ENCODE assay signal across 12 cellular contexts in genomic region chr21:28770867-28771661, GRCh38.
DNase-seq lines count a peak whose midpoint lies in the region; ATAC-seq and TF ChIP-seq lines count a peak whose summit lies in the region.
"Had no signal": no experiment of that assay in that cellular context is flagged by ENCODE, and none has a peak within 500 bp of the region (broad histone marks: within the 10 kb centered on the region; RNA-seq: fewer than 3 reads in every experiment).

No MANE protein-coding gene starts in this region.

- CTCF ChIA-PET in BJ (lab: Yijun Ruan, JAX) (interaction anchor here (2.0 to 2.4 kb wide), 2 partner anchors 10 to 26 kb away, joined by 8 to 10 read pairs; no protein-coding TSS in a partner anchor), RWPE1 (lab: Yijun Ruan, JAX) (interaction anchor here (0.7 kb wide), 1 partner anchor 9 kb away, joined by 3 read pairs; no protein-coding TSS in a partner anchor)

- TF ChIP-seq POLR2A in prostate gland (IDR thresholded peaks at IDR 0.05) (no peak), suprapubic skin (IDR thresholded peaks at IDR 0.05) (no peak)

- peak; percentile 74 for DNase-seq in BJ (ENCODE audit: low read depth)
- DNase-seq in cardiac muscle cell (ENCODE audit: low read depth in 1 of 2, low spot score in 1 of 2) = peak in 1 of 2 donors; percentile 49
- no peak for DNase-seq in prostate gland (ENCODE audit: low spot score)
- DNase-seq in left lobe of liver (ENCODE audit: low spot score) = no peak
- no peak for DNase-seq in NCI-H2171 treated with DMSO at 0.1 percent for 48 hours (lab: John Stamatoyannopoulos, UW)
- no peak for DNase-seq in RWPE1 (ENCODE audit: low spot score)
- DNase-seq in suprapubic skin (ENCODE audit: low spot score in 2 of 2) = no peak
- DNase-seq: activated CD8-positive, alpha-beta T cell treated with anti-CD3 and anti-CD28 coated beads, Interleukin-2, amount 10 ng/mL, durations not matched to agents 7 days and 5 days; NCI-H2081 treated with DMSO at 0.1 percent for 48 hours; spleen had no signal

- no peak overlapping the region for H3K4me3 Mint-ChIP-seq in activated T-helper 17 cell treated with anti-CD3 and anti-CD28 coated beads, Interleukin-2, amount 50 U/mL, for 72 hours
- H3K4me3 Mint-ChIP-seq: activated CD8-positive, alpha-beta T cell treated with anti-CD3 and anti-CD28 coated beads, Interleukin-2, amount 10 ng/mL, durations not matched to agents 7 days and 5 days; B cell had no signal

- H3K27ac ChIP-seq in cardiac muscle cell (peak overlapping the region; percentile 87), prostate gland (peak overlapping the region; percentile 37 to 49), RWPE1 (no peak overlapping the region), suprapubic skin (no peak overlapping the region)
- H3K27ac ChIP-seq: spleen had no signal

- peaks cover 33% of the 10 kb centered on the region for H3K4me1 ChIP-seq in cardiac muscle cell (ENCODE audit: low read depth)
- H3K4me1 ChIP-seq in prostate gland (replicated peaks) = no peaks in the 10 kb centered on the region
- peaks cover 5% of the 10 kb centered on the region for H3K4me1 ChIP-seq in suprapubic skin
- H3K4me1 ChIP-seq: spleen had no signal

- H3K36me3 ChIP-seq in BJ (ENCODE audit: control insufficient read depth, insufficient read depth, low read length) = no peaks in the 10 kb centered on the region
- H3K36me3 ChIP-seq in cardiac muscle cell = no peaks in the 10 kb centered on the region
- no peaks in the 10 kb centered on the region for H3K36me3 ChIP-seq in prostate gland
- no peaks in the 10 kb centered on the region for H3K36me3 ChIP-seq in suprapubic skin
- H3K36me3 ChIP-seq: spleen had no signal

- intact Hi-C loops in prostate gland (cut with DNase I) = loop anchor here (5.0 kb wide), 1 partner anchor 116 kb away; a partner anchor contains a TSS

- POLR2A ChIA-PET in BJ (lab: Charles Lee) (interaction anchor here (0.6 kb wide), 1 partner anchor 334 kb away, joined by 11 read pairs; no protein-coding TSS in a partner anchor), RWPE1 (lab: Yijun Ruan, JAX; ENCODE audit: low non-redundant PET) (no interaction called here)

- H3K36me3 Mint-ChIP-seq in activated T-helper 17 cell treated with anti-CD3 and anti-CD28 coated beads, Interleukin-2, amount 50 U/mL, for 72 hours (ENCODE audit: low read depth) = peaks cover 7% of the 10 kb centered on the region

- TF ChIP-seq EP300 in suprapubic skin (IDR thresholded peaks at IDR 0.05) = no peak

- H3K27me3 ChIP-seq in BJ (ENCODE audit: control insufficient read depth, insufficient read depth, low read length) (no peaks in the 10 kb centered on the region), cardiac muscle cell (no peaks in the 10 kb centered on the region), prostate gland (replicated peaks; ENCODE audit: insufficient read depth) (no peaks in the 10 kb centered on the region), suprapubic skin (no peaks in the 10 kb centered on the region)
- H3K27me3 ChIP-seq: spleen had no signal

- H3K27me3 Mint-ChIP-seq in activated T-helper 17 cell treated with anti-CD3 and anti-CD28 coated beads, Interleukin-2, amount 50 U/mL, for 72 hours = no peaks in the 10 kb centered on the region
- H3K27me3 Mint-ChIP-seq: B cell had no signal

- H3K9me3 ChIP-seq in cardiac muscle cell (ENCODE audit: low read depth) = no peaks in the 10 kb centered on the region
- H3K9me3 ChIP-seq in prostate gland = no peaks in the 10 kb centered on the region
- H3K9me3 ChIP-seq in suprapubic skin = no peaks in the 10 kb centered on the region

- H3K4me1 Mint-ChIP-seq in activated T-helper 17 cell treated with anti-CD3 and anti-CD28 coated beads, Interleukin-2, amount 50 U/mL, for 72 hours = peaks cover 36% of the 10 kb centered on the region
- H3K4me1 Mint-ChIP-seq: B cell had no signal

- H3K9me3 Mint-ChIP-seq in activated T-helper 17 cell treated with anti-CD3 and anti-CD28 coated beads, Interleukin-2, amount 50 U/mL, for 72 hours = peaks cover 13% of the 10 kb centered on the region

- 0 out of 2 replicates have a peak, but pooled peaks have one; percentile 5 for TF ChIP-seq CTCF in BJ (IDR thresholded peaks at IDR 0.05; ENCODE audit: insufficient read depth, low read depth, low read length)
- no peak for TF ChIP-seq CTCF in cardiac muscle cell (IDR thresholded peaks at IDR 0.05; ENCODE audit: low read depth, low read length)
- TF ChIP-seq CTCF in prostate gland (IDR thresholded peaks at IDR 0.05) = no peak
- TF ChIP-seq CTCF in RWPE1 (conservative IDR thresholded peaks at IDR 0.05; ENCODE audit: low read depth) = no peak
- no peak for TF ChIP-seq CTCF in suprapubic skin (IDR thresholded peaks at IDR 0.05)

- H3K27ac Mint-ChIP-seq in activated T-helper 17 cell treated with anti-CD3 and anti-CD28 coated beads, Interleukin-2, amount 50 U/mL, for 72 hours = peak overlapping the region; percentile 59
- H3K27ac Mint-ChIP-seq: activated CD8-positive, alpha-beta T cell treated with anti-CD3 and anti-CD28 coated beads, Interleukin-2, amount 10 ng/mL, durations not matched to agents 7 days and 5 days; B cell had no signal

- ATAC-seq in activated T-helper 17 cell treated with anti-CD3 and anti-CD28 coated beads, Interleukin-2, amount 50 U/mL, for 72 hours (replicated peaks) = no peak
- ATAC-seq in left lobe of liver = no peak
- ATAC-seq: activated CD8-positive, alpha-beta T cell treated with anti-CD3 and anti-CD28 coated beads, Interleukin-2, amount 10 ng/mL, durations not matched to agents 7 days and 5 days had no signal

- 62% methylated on average over 5 of the region's 5 CpGs for WGBS in prostate gland
- 95% methylated on average over 5 of the region's 5 CpGs for WGBS in suprapubic skin

- H3K4me3 ChIP-seq in BJ (ENCODE audit: low read depth, low read length) (peak overlapping the region; percentile 3; the same call in 1 of the 2 replicates), cardiac muscle cell (no peak overlapping the region), prostate gland (no peak overlapping the region), suprapubic skin (no peak overlapping the region)
- H3K4me3 ChIP-seq: spleen had no signal

Comparison
In these comparisons a context has a peak if more than half of its experiments do, and no peak if none do; other contexts are left out.
1. H3K27ac ChIP-seq: peak in cardiac muscle cell (single experiment) and prostate gland (2 of 2); none in RWPE1 (single experiment) and suprapubic skin (single experiment).